Comparison of ENCODE assay signal across 27 cellular contexts in genomic region chr22:25928038-25928437, GRCh38.
DNase-seq lines count a peak whose midpoint lies in the region; ATAC-seq and TF ChIP-seq lines count a peak whose summit lies in the region.
"Had no signal": no experiment of that assay in that cellular context is flagged by ENCODE, and none has a peak within 500 bp of the region (broad histone marks: within the 10 kb centered on the region; RNA-seq: fewer than 3 reads in every experiment).

No MANE protein-coding gene starts in this region.

- H3K27me3 ChIP-seq in psoas muscle (ENCODE audit: insufficient read depth in 3 of 3, low read length in 2 of 3) = no peaks in the 10 kb centered on the region
- H3K27me3 ChIP-seq: ascending aorta, ovary, tibial nerve had no signal

- H3K27ac Mint-ChIP-seq in natural killer cell = no peak overlapping the region
- H3K27ac Mint-ChIP-seq: activated B cell treated with CpG ODN at 0.5 μM for 24 hours; CD8-positive, alpha-beta T cell; memory B cell had no signal

- intact Hi-C loops in psoas muscle (cut with DNase I) = no loop called here
- intact Hi-C loops in natural killer cell (cut with micrococcal nuclease) = no loop called here

- peaks cover 0 to 86% of the 10 kb centered on the region in 2 donors for H3K36me3 ChIP-seq in psoas muscle (ENCODE audit: insufficient read depth in 1 of 2, low read depth in 1 of 2)
- H3K36me3 ChIP-seq: left lung, ovary, tibial nerve had no signal

- H3K9me3 Mint-ChIP-seq in natural killer cell = no peaks in the 10 kb centered on the region
- H3K9me3 Mint-ChIP-seq: memory B cell had no signal

- no peak for TF ChIP-seq CTCF in psoas muscle (IDR thresholded peaks at IDR 0.05)
- TF ChIP-seq CTCF in natural killer cell (IDR thresholded peaks at IDR 0.05) = no peak

- H3K9me3 ChIP-seq in psoas muscle = no peaks in the 10 kb centered on the region
- H3K9me3 ChIP-seq: ascending aorta, left lung, ovary had no signal

- no peaks in the 10 kb centered on the region for H3K36me3 Mint-ChIP-seq in natural killer cell
- H3K36me3 Mint-ChIP-seq: CD8-positive, alpha-beta T cell; memory B cell had no signal

- no peak overlapping the region for H3K27ac ChIP-seq in psoas muscle
- H3K27ac ChIP-seq: ascending aorta, left lung, ovary, PC-9, SK-N-MC, tibial nerve had no signal

- no peak overlapping the region for H3K4me3 ChIP-seq in psoas muscle
- H3K4me3 ChIP-seq: ascending aorta, left lung, ovary, PC-9, SK-N-MC, tibial nerve had no signal

- H3K4me1 ChIP-seq in psoas muscle = no peaks in the 10 kb centered on the region
- H3K4me1 ChIP-seq: ascending aorta, left lung, tibial nerve had no signal

- peak in 3 of 4 donors; percentile 1 to 50 (median 50) for ATAC-seq in psoas muscle
- ATAC-seq in GM21423 (IDR thresholded peaks at IDR 0.05; ENCODE audit: unreplicated experiment) = no peak
- ATAC-seq in natural killer cell = no peak
- ATAC-seq: activated T-cell treated with anti-CD3 and anti-CD28 coated beads, Interleukin-2, amount 50 U/mL, for 4 hours; CD8-positive, alpha-beta T cell; left lung had no signal

- DNase-seq in NCI-H510A treated with DMSO at 0.1 percent for 48 hours (lab: John Stamatoyannopoulos, UW) (peak; percentile 16), NCI-H510A (lab: John Stamatoyannopoulos, UW) (no peak), NCI-H146 (lab: John Stamatoyannopoulos, UW) (peak; percentile 76), NCI-H748 (lab: John Stamatoyannopoulos, UW; ENCODE audit: unreplicated experiment) (peak; percentile 96), psoas muscle (no peak), natural killer cell (no peak), NOMO-1 (lab: John Stamatoyannopoulos, UW; ENCODE audit: unreplicated experiment in 2 of 2) (no peak)
- DNase-seq: activated B cell treated with CpG ODN at 0.5 μM for 24 hours; activated CD4-positive, alpha-beta T cell treated with anti-CD3 and anti-CD28 coated beads, Interleukin-2, amount 50 U/mL, for 1 hour; activated T-cell treated with anti-CD3 and anti-CD28 coated beads, Interleukin-2, amount 50 U/mL, for 4 hours; CD8-positive, alpha-beta T cell; DMS53; islet precursor cell; KBM-7; left lung; NCI-H1436 treated with DMSO at 0.1 percent for 48 hours; NCI-H446; ovary; PC-9; stimulated activated CD4-positive, alpha-beta T cell treated with anti-CD3 and anti-CD28 coated beads, Interleukin-15, amount 100 ng/mL, for 24 hours; stimulated activated CD4-positive, alpha-beta T cell treated with anti-CD3 and anti-CD28 coated beads, Interleukin-4, amount 100 ng/mL, for 4 hours; T-helper 1 cell had no signal

- no peak overlapping the region for H3K4me3 Mint-ChIP-seq in natural killer cell
- H3K4me3 Mint-ChIP-seq: activated B cell treated with CpG ODN at 0.5 μM for 24 hours; activated T-cell treated with anti-CD3 and anti-CD28 coated beads, Interleukin-2, amount 50 U/mL, for 4 hours; CD8-positive, alpha-beta T cell; memory B cell had no signal

- no peaks in the 10 kb centered on the region for H3K4me1 Mint-ChIP-seq in natural killer cell
- H3K4me1 Mint-ChIP-seq: activated B cell treated with CpG ODN at 0.5 μM for 24 hours, memory B cell had no signal

- WGBS in psoas muscle, 3 donors = 39 to 56% (median 45%) methylated on average over 3 of the region's 3 CpGs

- peaks cover 9 to 27% of the 10 kb centered on the region in 2 donors for H3K27me3 Mint-ChIP-seq in natural killer cell (ENCODE audit: low read depth in 2 of 2)

Comparison
In these comparisons a context has a peak if more than half of its experiments do, and no peak if none do; other contexts are left out.
1. DNase-seq: peak in NCI-H510A treated with DMSO at 0.1 percent for 48 hours (single experiment), NCI-H146 (single experiment) and NCI-H748 (single experiment); none in NCI-H510A (single experiment), psoas muscle (0 of 2), natural killer cell (single experiment) and NOMO-1 (0 of 2).
2. ATAC-seq: peak in psoas muscle (3 of 4); none in GM21423 (single experiment) and natural killer cell (0 of 3).